ENCODE assay signal across 8 cellular contexts in genomic region chr2:95025406-95026319, GRCh38. TPM values are rescaled to one million over a fixed set of nuclear protein-coding genes. Genes with fewer than 3 reads are reported as not detected.
DNase-seq lines count a peak whose midpoint lies in the region; ATAC-seq and TF ChIP-seq lines count a peak whose summit lies in the region.

Gene MAL (plus strand): TSS chr2:95025708. CDS start chr2:95025793, 85 bp downstream.

- H3K4me3 ChIP-seq in HEK293 (ENCODE audit: low read depth, low read length) (peak within 1 kb of the TSS; percentile 26), tibial nerve (peak within 1 kb of the TSS; percentile 42 to 56 (median 50))

- ATAC-seq in GM19467 (IDR thresholded peaks at IDR 0.05; ENCODE audit: unreplicated experiment), result no peak

- peak within 1 kb of the TSS; percentile 86 for H3K4me3 Mint-ChIP-seq in neural crest cell

- H3K27ac ChIP-seq in HEK293 (ENCODE audit: extremely low read depth, low read depth, low read length), result no peak within 1 kb of the TSS
- H3K27ac ChIP-seq in tibial nerve, result peak within 1 kb of the TSS; percentile 78 to 93 (median 89)

- H3K4me1 ChIP-seq in HEK293 (ENCODE audit: control insufficient read depth, insufficient read depth, low read length) (no peaks in the 10 kb centered on the region), tibial nerve (peaks cover 0 to 46% (median 6%) of the 10 kb centered on the region in 4 donors)

- H3K9me3 Mint-ChIP-seq in neural crest cell, result no peaks in the 10 kb centered on the region

- TF ChIP-seq POLR2A in tibial nerve (IDR thresholded peaks at IDR 0.05), result peak; percentile 41 to 66

- H3K27ac Mint-ChIP-seq in neural crest cell (ENCODE audit: unreplicated experiment), result no peak within 1 kb of the TSS

- WGBS in tibial nerve, 2 donors, result 1 to 3% methylated on average over 50 to 57 of the region's 81 CpGs

- TF ChIP-seq CTCF in HEK293 (tag by site-specific recombination; IDR thresholded peaks at IDR 0.05) (no peak), neural crest cell (conservative IDR thresholded peaks at IDR 0.05) (no peak), tibial nerve (IDR thresholded peaks at IDR 0.05) (no peak)

- POLR2A ChIA-PET in HEK293 (lab: Yijun Ruan, JAX), result no interaction called here

- H3K9me3 ChIP-seq in HEK293 (ENCODE audit: control insufficient read depth, insufficient read depth, low read depth, low read length), result no peaks in the 10 kb centered on the region
- H3K9me3 ChIP-seq in tibial nerve, result no peaks in the 10 kb centered on the region

- CTCF ChIA-PET in HEK293 (lab: Yijun Ruan, JAX), result interaction anchor here (0.6 to 0.7 kb wide), 3 partner anchors 15 to 150 kb away, joined by 3 read pairs; no protein-coding TSS in a partner anchor

- H3K4me1 Mint-ChIP-seq in neural crest cell, result peaks cover 31% of the 10 kb centered on the region

- H3K36me3 Mint-ChIP-seq in neural crest cell (ENCODE audit: low read depth), result no peaks in the 10 kb centered on the region

- H3K36me3 ChIP-seq in HEK293 (ENCODE audit: control insufficient read depth in 2 of 2, insufficient read depth in 1 of 2, low read length in 2 of 2) (no peaks in the 10 kb centered on the region), tibial nerve (no peaks in the 10 kb centered on the region)

- DNase-seq in Ammon's horn (ENCODE audit: low spot score) (peak; percentile 80), epidermal melanocyte (ENCODE audit: insufficient read length, low spot score) (peak; percentile 50), neural crest cell (ENCODE audit: low read depth, low spot score) (peak; percentile 26), tibial nerve (ENCODE audit: low spot score in 2 of 2) (no peak), cortex of kidney (lab: John Stamatoyannopoulos, UW) (no peak)
- peak; percentile 48 to 57 for DNase-seq in activated CD4-positive, alpha-beta T cell treated with anti-CD3 and anti-CD28 coated beads, Interleukin-2, amount 50 U/mL, for 4 hours

- H3K27me3 Mint-ChIP-seq in neural crest cell (ENCODE audit: low read depth), result peaks cover 93% of the 10 kb centered on the region

- H3K27me3 ChIP-seq in tibial nerve, result peaks cover 0 to 52% of the 10 kb centered on the region in 2 donors

- TF ChIP-seq EP300 in tibial nerve (IDR thresholded peaks at IDR 0.05), result peak in 1 of 2 donors; percentile 94

TF ChIP-seq in HEK293, 187 proteins besides CTCF, POLR2A, EP300 and RAD21:
- TF ChIP-seq WT1 (tag by site-specific recombination; IDR thresholded peaks at IDR 0.05) (no peak), ZNF596 (tag by site-specific recombination; IDR thresholded peaks at IDR 0.05) (no peak), ZNF558 (tag by site-specific recombination; IDR thresholded peaks at IDR 0.05) (no peak), SP3 (tag by site-specific recombination; IDR thresholded peaks at IDR 0.05) (no peak), BCL11A (tag by site-specific recombination; IDR thresholded peaks at IDR 0.05; ENCODE audit: low read depth) (no peak), ZNF600 (tag by site-specific recombination; IDR thresholded peaks at IDR 0.05) (no peak), ZNF23 (tag by site-specific recombination; IDR thresholded peaks at IDR 0.05; ENCODE audit: borderline replicate concordance) (no peak), ZNF521 (tag by site-specific recombination; IDR thresholded peaks at IDR 0.05) (no peak), ZFP41 (tag by site-specific recombination; IDR thresholded peaks at IDR 0.05; ENCODE audit: borderline replicate concordance) (no peak), ZBTB48 (tag by site-specific recombination; IDR thresholded peaks at IDR 0.05) (no peak), ZNF140 (tag by site-specific recombination; IDR thresholded peaks at IDR 0.05) (no peak), ZNF280C (tag by site-specific recombination; IDR thresholded peaks at IDR 0.05) (no peak), ZBTB10 (tag by site-specific recombination; IDR thresholded peaks at IDR 0.05) (no peak), ZBTB26 (tag by site-specific recombination; optimal IDR thresholded peaks at IDR 0.05) (no peak), AEBP2 (tag by site-specific recombination; IDR thresholded peaks at IDR 0.05; ENCODE audit: borderline replicate concordance) (no peak), ZNF138 (tag by site-specific recombination; IDR thresholded peaks at IDR 0.05; ENCODE audit: borderline replicate concordance) (no peak), ZNF16 (tag by site-specific recombination; IDR thresholded peaks at IDR 0.05; ENCODE audit: low read depth) (no peak), ZNF404 (tag by site-specific recombination; IDR thresholded peaks at IDR 0.05) (no peak)
TF ChIP-seq in HEK293: peak in this region for 0.

RNA-seq across cellular contexts. Expression of gene MAL, which starts in this region (rescaled TPM):
- total RNA-seq in neural crest cell, result 0.48 and 0.65 TPM in 2 replicates
- total RNA-seq in tibial nerve, result 100 to 1,000 TPM in 2 of 4 donors, 10 to 100 TPM in 2; 60.0 to 200 (median 121) TPM

Comparison
In these comparisons a context has a peak if more than half of its experiments do, and no peak if none do; other contexts are left out.
1. RNA of gene MAL (total RNA-seq): 60.0 to 200 TPM in tibial nerve; 0.48 to 0.65 TPM in neural crest cell; every median in the first group is over 10 times any median in the second.
2. Peak in DNase-seq in neural crest cell; RNA of the gene not detected or under 1 TPM.
3. DNase-seq: peak in Ammon's horn (single experiment), activated CD4-positive, alpha-beta T cell treated with anti-CD3 and anti-CD28 coated beads, Interleukin-2, amount 50 U/mL, for 4 hours (2 of 2) and epidermal melanocyte (single experiment); none in tibial nerve (0 of 2) and cortex of kidney (single experiment).